8 cellular contexts compared by ENCODE assay signal in the genomic region with DNA sequence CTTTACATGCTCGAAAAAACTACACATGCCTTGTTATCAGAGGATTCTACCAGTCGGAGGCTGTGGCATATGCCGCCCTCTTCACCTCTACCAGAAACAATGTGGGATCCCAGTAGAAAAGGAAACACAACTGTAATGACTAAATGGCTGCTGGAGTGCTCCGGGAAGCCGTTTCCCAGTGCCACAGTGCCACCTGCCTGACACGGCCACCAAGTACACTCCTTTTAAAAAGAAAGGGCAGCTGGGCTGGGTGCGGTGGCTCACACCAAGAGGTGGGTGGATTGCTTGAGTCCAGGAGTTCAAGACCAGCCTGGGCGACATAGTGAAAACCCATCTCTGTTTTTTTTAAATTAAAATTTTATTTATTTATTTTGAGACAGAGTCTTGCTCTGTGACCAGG.
DNase-seq lines count a peak whose midpoint lies in the region; ATAC-seq and TF ChIP-seq lines count a peak whose summit lies in the region.

No MANE protein-coding gene starts in this region.

- H3K27me3 ChIP-seq in Panc1 (ENCODE audit: control insufficient read depth, insufficient read depth, low read length) (no peaks in the 10 kb centered on the region), colonic mucosa (no peaks in the 10 kb centered on the region)

- H3K4me1 ChIP-seq in Panc1 (ENCODE audit: control insufficient read depth, insufficient read depth, low read length) (no peaks in the 10 kb centered on the region), colonic mucosa (no peaks in the 10 kb centered on the region)

- in situ Hi-C loops in Panc1 (cut with HindIII; ENCODE audit: low pct_unique_long_range_greater_than_20kb, low sequenced_read_pairs), result no loop called here

- H3K27ac ChIP-seq in Panc1 (ENCODE audit: low read length) (no peak overlapping the region), colonic mucosa (no peak overlapping the region)

- intact Hi-C loops in Panc1 (cut with micrococcal nuclease; ENCODE audit: unreplicated experiment), result no loop called here
- intact Hi-C loops in colonic mucosa (cut with DNase I), result loop anchor here (10.0 kb wide), 1 partner anchor 100 kb away; a partner anchor contains a TSS

- POLR2A ChIA-PET in Panc1 (lab: Charles Lee), result interaction anchor here (0.6 kb wide), 1 partner anchor 74 kb away, joined by 8 read pairs; no protein-coding TSS in a partner anchor

- ATAC-seq in Panc1 (peak; percentile 92), GM18502 (IDR thresholded peaks at IDR 0.05; ENCODE audit: poor library complexity, unreplicated experiment) (no peak)

- no TSS peak for BruUV-seq in Panc1 (replicated peaks; lab: Mats Ljungman, UMichigan)

- H3K4me3 ChIP-seq in Panc1 (ENCODE audit: low read depth in 2 of 2, low read length in 2 of 2) (no peak overlapping the region), colonic mucosa (no peak overlapping the region)

- DNase-seq in NCI-H1436 (lab: John Stamatoyannopoulos, UW) (peak; percentile 55), NCI-H1436 treated with DMSO at 0.1 percent for 48 hours (lab: John Stamatoyannopoulos, UW) (no peak), Panc1 (ENCODE audit: low read depth, low spot score) (no peak), colonic mucosa (peak; percentile 68), mucosa of gallbladder (ENCODE audit: low spot score) (peak; percentile 43), T-helper 9 cell (no peak)

- CTCF ChIA-PET in Panc1 (lab: Charles Lee), result interaction anchor here (0.6 to 1.8 kb wide), 3 partner anchors 26 to 416 kb away, joined by 3 to 5 read pairs (median 4); no protein-coding TSS in a partner anchor

- no peaks in the 10 kb centered on the region for H3K36me3 ChIP-seq in Panc1 (ENCODE audit: control insufficient read depth, insufficient read depth, low read length)
- no peaks in the 10 kb centered on the region for H3K36me3 ChIP-seq in colonic mucosa

- H3K9ac ChIP-seq in colonic mucosa (ENCODE audit: low read depth in 2 of 2, low read length in 2 of 2), result no peak overlapping the region

- TF ChIP-seq CTCF in LNCAP (IDR thresholded peaks at IDR 0.05) (peak; percentile 37; the same call in 1 of the 2 replicates), Panc1 (IDR thresholded peaks at IDR 0.05) (peak; percentile 77), colonic mucosa (IDR thresholded peaks at IDR 0.05) (peak; percentile 41)

- H3K9me3 ChIP-seq in Panc1 (ENCODE audit: control insufficient read depth, insufficient read depth, low read depth, low read length) (no peaks in the 10 kb centered on the region), colonic mucosa (no peaks in the 10 kb centered on the region)

Comparison
In these comparisons a context has a peak if more than half of its experiments do, and no peak if none do; other contexts are left out.
1. DNase-seq: peak in NCI-H1436 (single experiment), colonic mucosa (single experiment) and mucosa of gallbladder (single experiment); none in NCI-H1436 treated with DMSO at 0.1 percent for 48 hours (single experiment), Panc1 (single experiment) and T-helper 9 cell (single experiment).
2. Peak in every context shown above with its lines, with median percentiles within 50 percentile points of each other: CTCF ChIP-seq.